Comparison of ENCODE assay signal across 2 cellular contexts in the genomic region with DNA sequence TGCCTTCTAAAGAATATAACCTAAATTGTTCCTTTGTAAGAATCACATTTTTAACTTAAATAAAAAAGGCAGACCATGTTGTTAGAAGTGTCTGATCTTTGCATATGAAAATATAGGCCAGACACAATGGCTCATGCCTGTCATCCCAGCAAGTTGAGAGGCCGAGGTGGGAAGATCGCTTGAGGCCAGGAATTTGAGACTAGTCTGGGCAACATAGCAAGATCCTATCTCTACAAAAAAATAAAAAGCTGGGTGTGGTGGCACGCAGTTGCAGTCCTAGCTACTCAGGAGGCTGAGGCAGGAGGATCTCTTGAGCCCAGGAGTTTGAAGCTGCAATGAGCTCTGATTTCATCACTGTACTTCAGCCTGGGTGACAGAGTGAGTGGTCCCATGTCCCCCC.
TF ChIP-seq lines count a peak whose summit lies in the region.

No MANE protein-coding gene starts in this region.

TF ChIP-seq in A549, 52 proteins besides CTCF, POLR2A, EP300 and RAD21 (continued from another document):
- no peak for TF ChIP-seq RCOR1 (IDR thresholded peaks at IDR 0.05; ENCODE audit: low read depth, low read length)
- no peak for TF ChIP-seq HOXA7 (CRISPR knock-in tag; IDR thresholded peaks at IDR 0.05)
- no peak for TF ChIP-seq RNF2 (IDR thresholded peaks at IDR 0.05; ENCODE audit: borderline replicate concordance, low read depth)
- TF ChIP-seq REST (IDR thresholded peaks at IDR 0.05) = no peak
- TF ChIP-seq KDM5A (IDR thresholded peaks at IDR 0.05) = no peak
- TF ChIP-seq ZC3H11A (IDR thresholded peaks at IDR 0.05) = no peak
- TF ChIP-seq PHF8 (IDR thresholded peaks at IDR 0.05; ENCODE audit: borderline replicate concordance, low read depth) = no peak
- TF ChIP-seq MAFK (IDR thresholded peaks at IDR 0.05; ENCODE audit: partially characterized antibody) = no peak
- TF ChIP-seq ESRRA (IDR thresholded peaks at IDR 0.05; ENCODE audit: borderline replicate concordance, low read length) = no peak

TF ChIP-seq in HEK293, 187 proteins besides CTCF, POLR2A, EP300 and RAD21 (continued from another document):
- TF ChIP-seq, protein P1, sequence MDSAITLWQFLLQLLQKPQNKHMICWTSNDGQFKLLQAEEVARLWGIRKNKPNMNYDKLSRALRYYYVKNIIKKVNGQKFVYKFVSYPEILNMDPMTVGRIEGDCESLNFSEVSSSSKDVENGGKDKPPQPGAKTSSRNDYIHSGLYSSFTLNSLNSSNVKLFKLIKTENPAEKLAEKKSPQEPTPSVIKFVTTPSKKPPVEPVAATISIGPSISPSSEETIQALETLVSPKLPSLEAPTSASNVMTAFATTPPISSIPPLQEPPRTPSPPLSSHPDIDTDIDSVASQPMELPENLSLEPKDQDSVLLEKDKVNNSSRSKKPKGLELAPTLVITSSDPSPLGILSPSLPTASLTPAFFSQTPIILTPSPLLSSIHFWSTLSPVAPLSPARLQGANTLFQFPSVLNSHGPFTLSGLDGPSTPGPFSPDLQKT (IDR thresholded peaks at IDR 0.05; ENCODE audit: borderline replicate concordance, low read depth, low read length) = no peak
- no peak for TF ChIP-seq ZNF488 (tag by site-specific recombination; IDR thresholded peaks at IDR 0.05)
- TF ChIP-seq ZNF548 (tag by site-specific recombination; IDR thresholded peaks at IDR 0.05) = no peak
- no peak for TF ChIP-seq ZNF514 (tag by site-specific recombination; IDR thresholded peaks at IDR 0.05)
- TF ChIP-seq, protein P2, sequence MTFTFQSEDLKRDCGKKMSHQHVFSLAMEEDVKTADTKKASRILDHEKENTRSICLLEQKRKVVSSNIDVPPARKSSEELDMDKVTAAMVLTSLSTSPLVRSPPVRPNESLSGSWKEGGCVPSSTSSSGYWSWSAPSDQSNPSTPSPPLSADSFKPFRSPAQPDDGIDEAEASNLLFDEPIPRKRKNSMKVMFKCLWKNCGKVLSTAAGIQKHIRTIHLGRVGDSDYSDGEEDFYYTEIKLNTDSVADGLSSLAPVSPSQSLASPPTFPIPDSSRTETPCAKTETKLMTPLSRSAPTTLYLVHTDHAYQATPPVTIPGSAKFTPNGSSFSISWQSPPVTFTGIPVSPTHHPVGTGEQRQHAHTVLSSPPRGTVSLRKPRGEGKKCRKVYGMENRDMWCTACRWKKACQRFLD (tag by site-specific recombination; IDR thresholded peaks at IDR 0.05) = no peak
- TF ChIP-seq ZNF121 (tag by site-specific recombination; IDR thresholded peaks at IDR 0.05) = peak; percentile 96
- TF ChIP-seq, protein P3, sequence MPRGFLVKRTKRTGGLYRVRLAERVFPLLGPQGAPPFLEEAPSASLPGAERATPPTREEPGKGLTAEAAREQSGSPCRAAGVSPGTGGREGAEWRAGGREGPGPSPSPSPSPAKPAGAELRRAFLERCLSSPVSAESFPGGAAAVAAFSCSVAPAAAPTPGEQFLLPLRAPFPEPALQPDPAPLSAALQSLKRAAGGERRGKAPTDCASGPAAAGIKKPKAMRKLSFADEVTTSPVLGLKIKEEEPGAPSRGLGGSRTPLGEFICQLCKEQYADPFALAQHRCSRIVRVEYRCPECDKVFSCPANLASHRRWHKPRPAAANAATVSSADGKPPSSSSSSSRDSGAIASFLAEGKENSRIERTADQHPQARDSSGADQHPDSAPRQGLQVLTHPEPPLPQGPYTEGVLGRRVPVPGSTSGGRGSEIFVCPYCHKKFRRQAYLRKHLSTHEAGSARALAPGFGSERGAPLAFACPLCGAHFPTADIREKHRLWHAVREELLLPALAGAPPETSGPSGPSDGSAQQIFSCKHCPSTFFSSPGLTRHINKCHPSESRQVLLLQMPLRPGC (tag by site-specific recombination; IDR thresholded peaks at IDR 0.05) = no peak
- TF ChIP-seq ZBTB20 (tag by site-specific recombination; IDR thresholded peaks at IDR 0.05) = no peak
- peak; percentile 48 for TF ChIP-seq KLF1 (tag by site-specific recombination; IDR thresholded peaks at IDR 0.05)
- TF ChIP-seq, protein P4, sequence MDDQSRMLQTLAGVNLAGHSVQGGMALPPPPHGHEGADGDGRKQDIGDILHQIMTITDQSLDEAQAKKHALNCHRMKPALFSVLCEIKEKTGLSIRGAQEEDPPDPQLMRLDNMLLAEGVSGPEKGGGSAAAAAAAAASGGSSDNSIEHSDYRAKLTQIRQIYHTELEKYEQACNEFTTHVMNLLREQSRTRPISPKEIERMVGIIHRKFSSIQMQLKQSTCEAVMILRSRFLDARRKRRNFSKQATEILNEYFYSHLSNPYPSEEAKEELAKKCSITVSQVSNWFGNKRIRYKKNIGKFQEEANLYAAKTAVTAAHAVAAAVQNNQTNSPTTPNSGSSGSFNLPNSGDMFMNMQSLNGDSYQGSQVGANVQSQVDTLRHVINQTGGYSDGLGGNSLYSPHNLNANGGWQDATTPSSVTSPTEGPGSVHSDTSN (CRISPR knock-in tag; IDR thresholded peaks at IDR 0.05) = no peak
- TF ChIP-seq ZNF670 (tag by site-specific recombination; IDR thresholded peaks at IDR 0.05; ENCODE audit: low read depth) = no peak
- no peak for TF ChIP-seq MYNN (tag by site-specific recombination; IDR thresholded peaks at IDR 0.05; ENCODE audit: borderline replicate concordance)
- TF ChIP-seq ZNF311 (tag by site-specific recombination; IDR thresholded peaks at IDR 0.05; ENCODE audit: borderline replicate concordance) = no peak
- no peak for TF ChIP-seq ZNF837 (tag by site-specific recombination; IDR thresholded peaks at IDR 0.05)
- no peak for TF ChIP-seq ZNF626 (tag by site-specific recombination; IDR thresholded peaks at IDR 0.05)
- no peak for TF ChIP-seq ZNF776 (tag by site-specific recombination; IDR thresholded peaks at IDR 0.05; ENCODE audit: borderline replicate concordance)
- no peak for TF ChIP-seq ZBTB17 (tag by site-specific recombination; IDR thresholded peaks at IDR 0.05)
- TF ChIP-seq ZNF394 (tag by site-specific recombination; IDR thresholded peaks at IDR 0.05; ENCODE audit: borderline replicate concordance) = no peak
- no peak for TF ChIP-seq ZNF629 (tag by site-specific recombination; IDR thresholded peaks at IDR 0.05)
- TF ChIP-seq, protein P5, sequence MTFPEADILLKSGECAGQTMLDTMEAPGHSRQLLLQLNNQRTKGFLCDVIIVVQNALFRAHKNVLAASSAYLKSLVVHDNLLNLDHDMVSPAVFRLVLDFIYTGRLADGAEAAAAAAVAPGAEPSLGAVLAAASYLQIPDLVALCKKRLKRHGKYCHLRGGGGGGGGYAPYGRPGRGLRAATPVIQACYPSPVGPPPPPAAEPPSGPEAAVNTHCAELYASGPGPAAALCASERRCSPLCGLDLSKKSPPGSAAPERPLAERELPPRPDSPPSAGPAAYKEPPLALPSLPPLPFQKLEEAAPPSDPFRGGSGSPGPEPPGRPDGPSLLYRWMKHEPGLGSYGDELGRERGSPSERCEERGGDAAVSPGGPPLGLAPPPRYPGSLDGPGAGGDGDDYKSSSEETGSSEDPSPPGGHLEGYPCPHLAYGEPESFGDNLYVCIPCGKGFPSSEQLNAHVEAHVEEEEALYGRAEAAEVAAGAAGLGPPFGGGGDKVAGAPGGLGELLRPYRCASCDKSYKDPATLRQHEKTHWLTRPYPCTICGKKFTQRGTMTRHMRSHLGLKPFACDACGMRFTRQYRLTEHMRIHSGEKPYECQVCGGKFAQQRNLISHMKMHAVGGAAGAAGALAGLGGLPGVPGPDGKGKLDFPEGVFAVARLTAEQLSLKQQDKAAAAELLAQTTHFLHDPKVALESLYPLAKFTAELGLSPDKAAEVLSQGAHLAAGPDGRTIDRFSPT (tag by site-specific recombination; IDR thresholded peaks at IDR 0.05) = 0 out of 2 replicates have a peak, but pooled peaks have one; percentile 21
- no peak for TF ChIP-seq ZNF155 (tag by site-specific recombination; IDR thresholded peaks at IDR 0.05)
- TF ChIP-seq ZNF513 (tag by site-specific recombination; IDR thresholded peaks at IDR 0.05) = no peak
- TF ChIP-seq, protein P6, sequence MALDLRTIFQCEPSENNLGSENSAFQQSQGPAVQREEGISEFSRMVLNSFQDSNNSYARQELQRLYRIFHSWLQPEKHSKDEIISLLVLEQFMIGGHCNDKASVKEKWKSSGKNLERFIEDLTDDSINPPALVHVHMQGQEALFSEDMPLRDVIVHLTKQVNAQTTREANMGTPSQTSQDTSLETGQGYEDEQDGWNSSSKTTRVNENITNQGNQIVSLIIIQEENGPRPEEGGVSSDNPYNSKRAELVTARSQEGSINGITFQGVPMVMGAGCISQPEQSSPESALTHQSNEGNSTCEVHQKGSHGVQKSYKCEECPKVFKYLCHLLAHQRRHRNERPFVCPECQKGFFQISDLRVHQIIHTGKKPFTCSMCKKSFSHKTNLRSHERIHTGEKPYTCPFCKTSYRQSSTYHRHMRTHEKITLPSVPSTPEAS (tag by site-specific recombination; IDR thresholded peaks at IDR 0.05) = no peak
- no peak for TF ChIP-seq GLI4 (tag by site-specific recombination; IDR thresholded peaks at IDR 0.05)
- no peak for TF ChIP-seq ZNF174 (tag by site-specific recombination; IDR thresholded peaks at IDR 0.05)
